ENCODE assay signal across 18 cellular contexts in the genomic region with DNA sequence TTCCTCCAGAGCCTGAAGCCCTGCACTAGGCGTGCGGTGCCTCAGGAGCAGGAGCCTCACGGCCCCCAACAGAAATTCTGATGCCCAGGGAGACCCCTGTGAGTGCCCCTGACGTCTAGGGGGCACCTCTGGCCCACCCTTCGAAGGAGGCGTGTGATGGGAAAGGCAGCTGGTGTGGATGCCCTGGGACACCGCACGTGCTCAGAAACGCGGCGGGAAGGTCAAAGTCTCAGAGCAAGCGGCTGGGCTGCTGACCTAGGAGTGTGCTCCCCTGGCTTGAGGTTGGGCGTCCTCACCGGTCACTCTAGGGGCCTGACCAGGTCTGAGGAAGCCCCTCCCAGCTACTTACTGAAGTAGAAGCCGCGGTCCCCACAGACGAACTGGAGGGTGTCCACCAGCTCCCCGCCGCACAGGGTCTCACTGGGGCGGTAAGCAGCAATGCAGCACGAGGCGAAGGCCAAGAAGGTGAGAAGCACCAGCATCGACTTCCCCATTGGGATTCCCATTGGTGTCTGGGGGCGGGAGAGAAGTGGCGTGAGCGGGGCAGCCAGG. TPM values are rescaled to one million over a fixed set of nuclear protein-coding genes. Genes with fewer than 3 reads are reported as not detected.
"Had no signal": no experiment of that assay in that cellular context is flagged by ENCODE, and none has a peak within 500 bp of the region (broad histone marks: within the 10 kb centered on the region; RNA-seq: fewer than 3 reads in every experiment).

No MANE protein-coding gene starts in this region.

- H3K27ac ChIP-seq: breast epithelium, dorsolateral prefrontal cortex, lower lobe of right lung, neutrophil, thoracic aorta, WERI-Rb-1 had no signal

- H3K9me3 Mint-ChIP-seq: activated CD8-positive, alpha-beta T cell treated with anti-CD3 and anti-CD28 coated beads for 36 hours; stimulated activated effector memory CD8-positive, alpha-beta T cell treated with anti-CD3 and anti-CD28 coated beads, Interleukin-12 subunit alpha, Interleukin-12 subunit beta, amount 100 ng/mL, for 72 hours had no signal

- H3K4me3 Mint-ChIP-seq: activated CD8-positive, alpha-beta T cell treated with anti-CD3 and anti-CD28 coated beads for 36 hours; activated naive CD8-positive, alpha-beta T cell; activated T-cell treated with anti-CD3 and anti-CD28 coated beads, Interleukin-2, amount 50 U/mL, for 72 hours; T-helper 17 cell had no signal

- H3K27ac Mint-ChIP-seq: activated CD8-positive, alpha-beta T cell treated with anti-CD3 and anti-CD28 coated beads for 36 hours; activated naive CD8-positive, alpha-beta T cell; activated T-cell treated with anti-CD3 and anti-CD28 coated beads, Interleukin-2, amount 50 U/mL, for 72 hours; stimulated activated effector memory CD8-positive, alpha-beta T cell treated with anti-CD3 and anti-CD28 coated beads, Interleukin-12 subunit alpha, Interleukin-12 subunit beta, amount 100 ng/mL, for 72 hours; T-helper 17 cell had no signal

- H3K9me3 ChIP-seq: breast epithelium, lower lobe of right lung, neutrophil, thoracic aorta had no signal

- ATAC-seq: activated CD8-positive, alpha-beta T cell treated with anti-CD3 and anti-CD28 coated beads for 36 hours; activated T-cell treated with anti-CD3 and anti-CD28 coated beads, Interleukin-2, amount 50 U/mL, for 72 hours; lower lobe of right lung; right cardiac atrium; stimulated activated effector memory CD8-positive, alpha-beta T cell treated with anti-CD3 and anti-CD28 coated beads, Interleukin-12 subunit alpha, Interleukin-12 subunit beta, amount 100 ng/mL, for 72 hours; T-helper 17 cell had no signal

- H3K4me3 ChIP-seq: lower lobe of right lung, thoracic aorta had no signal

- H3K36me3 ChIP-seq: breast epithelium, lower lobe of right lung, neutrophil, thoracic aorta, WERI-Rb-1 had no signal

- DNase-seq: activated CD4-positive, alpha-beta T cell treated with anti-CD3 and anti-CD28 coated beads for 48 hours; activated CD8-positive, alpha-beta T cell treated with anti-CD3 and anti-CD28 coated beads for 36 hours; activated gamma-delta T cell treated with Interleukin-2 at 50 U/mL for 16 hours; activated T-cell treated with anti-CD3 and anti-CD28 coated beads, Interleukin-2, amount 50 U/mL, for 72 hours; dorsolateral prefrontal cortex; erythroblast; stimulated activated CD4-positive, alpha-beta T cell treated with anti-CD3 and anti-CD28 coated beads, Interleukin-2, amount 100 ng/mL, for 24 hours; WERI-Rb-1 had no signal

- H3K36me3 Mint-ChIP-seq: activated naive CD8-positive, alpha-beta T cell had no signal

RNA-seq across cellular contexts. Expression of gene INS, which starts 25.9 kb away (rescaled TPM):
- total RNA-seq: activated CD8-positive, alpha-beta T cell treated with anti-CD3 and anti-CD28 coated beads for 36 hours; activated T-cell treated with anti-CD3 and anti-CD28 coated beads, Interleukin-2, amount 50 U/mL, for 72 hours; breast epithelium; dorsolateral prefrontal cortex; lower lobe of right lung; myocyte; T-helper 17 cell; thoracic aorta; ureter had no signal

RNA-seq across cellular contexts. Expression of gene TH, which starts 36.5 kb away (rescaled TPM):
- total RNA-seq: activated CD8-positive, alpha-beta T cell treated with anti-CD3 and anti-CD28 coated beads for 36 hours; activated T-cell treated with anti-CD3 and anti-CD28 coated beads, Interleukin-2, amount 50 U/mL, for 72 hours; breast epithelium; lower lobe of right lung; myocyte; right cardiac atrium; T-helper 17 cell; thoracic aorta had no signal
